Comparison of ENCODE assay signal across 9 cellular contexts in the genomic region with DNA sequence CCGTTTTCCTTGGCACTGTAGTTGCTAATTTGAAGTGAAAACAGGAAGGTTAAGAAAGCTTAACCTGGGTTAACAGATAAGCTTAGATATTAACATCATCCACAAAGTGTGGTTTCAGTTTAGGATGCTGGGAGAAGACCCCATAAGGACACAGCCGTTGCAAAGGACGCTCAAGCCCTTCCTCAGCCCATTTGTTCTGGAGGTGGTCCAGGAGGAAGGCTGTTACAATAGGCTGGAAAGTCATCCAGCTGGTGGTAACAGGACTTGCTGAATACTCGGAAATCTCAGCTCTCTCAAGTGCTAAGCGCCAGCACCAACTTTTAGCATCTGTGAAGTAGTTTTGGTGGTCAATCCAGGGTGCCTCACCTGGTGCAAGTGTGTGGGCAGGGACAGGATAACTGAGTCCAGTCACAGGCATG. TPM values are rescaled to one million over a fixed set of nuclear protein-coding genes. Genes with fewer than 3 reads are reported as not detected.
DNase-seq lines count a peak whose midpoint lies in the region; ATAC-seq, FAIRE-seq and TF ChIP-seq lines count a peak whose summit lies in the region.
"Had no signal": no experiment of that assay in that cellular context is flagged by ENCODE, and none has a peak within 500 bp of the region (broad histone marks: within the 10 kb centered on the region; RNA-seq: fewer than 3 reads in every experiment).

No MANE protein-coding gene starts in this region.

- RAD21 ChIA-PET in GM12878 (lab: Charles Lee; ENCODE audit: unreplicated experiment), result interaction anchor here (0.8 to 3.6 kb wide), 7 partner anchors 10 to 206 kb away, joined by 3 to 22 read pairs (median 4); no protein-coding TSS in a partner anchor

- H3K4ac ChIP-seq in H9 (ENCODE audit: low read depth, low read length), result no peak overlapping the region

- no peaks in the 10 kb centered on the region; the same call in 1 of the 2 replicates for H3K27me3 Mint-ChIP-seq in H9 (ENCODE audit: low read depth)

- peaks cover 6% of the 10 kb centered on the region; the same call in 1 of the 2 replicates for H3K79me2 ChIP-seq in H9 (ENCODE audit: insufficient read depth, low read length)
- peaks cover 14% of the 10 kb centered on the region for H3K79me2 ChIP-seq in GM12878 (ENCODE audit: control insufficient read depth, insufficient read depth, low read length)

- H3K9ac ChIP-seq in H9 (ENCODE audit: extremely low read depth, insufficient read length, low read length), result no peak overlapping the region
- H3K9ac ChIP-seq in GM12878 (ENCODE audit: control insufficient read depth, insufficient read depth, low read length), result no peak overlapping the region

- H3K4me2 ChIP-seq in H9 (ENCODE audit: insufficient read depth, insufficient read length, low read length) (peak overlapping the region; percentile 54), GM12878 (ENCODE audit: control insufficient read depth, insufficient read depth) (peak overlapping the region; percentile 62; the same call in 1 of the 2 replicates)

- no peaks in the 10 kb centered on the region; the same call in 1 of the 2 replicates for H3K4me1 ChIP-seq in H9 (ENCODE audit: insufficient read depth, low read length)
- H3K4me1 ChIP-seq in GM12878 (ENCODE audit: control insufficient read depth, insufficient read depth, low read length), result peaks cover 21% of the 10 kb centered on the region
- peaks cover 5 to 18% of the 10 kb centered on the region in 2 donors for H3K4me1 ChIP-seq in lung (ENCODE audit: control insufficient read depth in 2 of 2, insufficient read depth in 2 of 2, low read length in 2 of 2)

- peaks cover 3 to 13% (median 12%) of the 10 kb centered on the region in 3 experiments; a peak in 6 of 7 replicates for H3K36me3 Mint-ChIP-seq in H9 (ENCODE audit: insufficient read depth in 1 of 3, low read depth in 3 of 3)

- H3K9me3 ChIP-seq in H9 (ENCODE audit: control insufficient read depth, low read depth, low read length) (peaks cover 13% of the 10 kb centered on the region), GM12878 (replicated peaks; ENCODE audit: control insufficient read depth, insufficient read depth, low read length) (no peaks in the 10 kb centered on the region; the same call in 2 of the 3 replicates), lung (ENCODE audit: control insufficient read depth in 2 of 2, insufficient read depth in 1 of 2, low read length in 1 of 2) (no peaks in the 10 kb centered on the region)

- H3K27me3 ChIP-seq in H9 (ENCODE audit: insufficient read depth, low read length) (no peaks in the 10 kb centered on the region; the same call in 1 of the 2 replicates), GM12878 (replicated peaks in 1 of 2; ENCODE audit: control insufficient read depth in 2 of 2, insufficient read depth in 2 of 2, low read length in 1 of 2) (no peaks in the 10 kb centered on the region), lung (ENCODE audit: control insufficient read depth, insufficient read depth) (no peaks in the 10 kb centered on the region)

- H4K91ac ChIP-seq in H9 (ENCODE audit: insufficient read length, low read depth, low read length), result no peak overlapping the region

- no peak overlapping the region for H2BK20ac ChIP-seq in H9 (ENCODE audit: low read depth, low read length, poor library complexity, severe bottlenecking)

- peaks cover 36 to 38% of the 10 kb centered on the region in 2 experiments for H3K4me1 Mint-ChIP-seq in H9

- intact Hi-C loops in GM12878 (cut with micrococcal nuclease; ENCODE audit: unreplicated experiment), result no loop called here

- SMC1A ChIA-PET in GM12878 (lab: Charles Lee; ENCODE audit: uncharacterized antibody, unreplicated experiment), result interaction anchor here (0.8 to 3.2 kb wide), 10 partner anchors 8 to 95 kb away, joined by 3 to 16 read pairs (median 8); no protein-coding TSS in a partner anchor

- WGBS in H9 (ENCODE audit: extremely low coverage, insufficient read length, low lambda C conversion rate), result no CpG with 5 or more reads among the region's 5 CpGs
- WGBS in GM12878 (ENCODE audit: insufficient coverage, insufficient replicate concordance, low lambda C conversion rate, missing lambda C conversion rate), result 21% methylated on average over 5 of the region's 5 CpGs
- WGBS in lung, 2 donors, result 15 to 17% methylated on average over 5 of the region's 5 CpGs

- H2BK12ac ChIP-seq in H9 (ENCODE audit: insufficient read length, low read depth, low read length), result no peak overlapping the region

- BruUV-seq in GM12878 (replicated peaks; lab: Mats Ljungman, UMichigan), result no TSS peak

- POLR2A ChIA-PET in GM12878 (lab: Charles Lee), result interaction anchor here (1.1 to 2.1 kb wide), 4 partner anchors 10 to 49 kb away, joined by 4 to 8 read pairs (median 5); no protein-coding TSS in a partner anchor

- H2BK120ac ChIP-seq in H9 (ENCODE audit: low read depth, low read length, poor library complexity, severe bottlenecking), result no peak overlapping the region

- H3K4me3 ChIP-seq in AG10803 (ENCODE audit: low read length), result no peak overlapping the region
- H3K4me3 ChIP-seq in GM12878, result peak overlapping the region; percentile 40; the same call in 1 of the 2 replicates
- H3K4me3 ChIP-seq in lung, result no peak overlapping the region

- no peak overlapping the region; the same call in 1 of the 2 replicates for H3K14ac ChIP-seq in H9 (ENCODE audit: insufficient read depth, low read length)

- H3K27ac ChIP-seq in H9 (ENCODE audit: insufficient read length, low read depth, low read length) (no peak overlapping the region), GM12878 (ENCODE audit: control insufficient read depth, insufficient read depth) (peak overlapping the region; percentile 41; the same call in 1 of the 2 replicates), lung (ENCODE audit: low read depth in 1 of 2, low read length in 1 of 2) (peak overlapping the region; percentile 46 to 69)

- peak overlapping the region; percentile 38 to 60; a peak in 4 of 5 replicates for H3K4me3 Mint-ChIP-seq in H9

- 0 out of 7 replicates have a peak overlapping the region, but pooled peaks of 1 of the 3 experiments have one; percentile 12 for H3K27ac Mint-ChIP-seq in H9

- TF ChIP-seq RAD21 in GM12878 (IDR thresholded peaks at IDR 0.05; ENCODE audit: insufficient read depth, low read depth, low read length), result no peak

- H3T11ph ChIP-seq in H9 (ENCODE audit: low read length), result no peak overlapping the region

- no peak for TF ChIP-seq EP300 in GM12878 (IDR thresholded peaks at IDR 0.05; ENCODE audit: borderline replicate concordance in 1 of 2, control insufficient read depth in 1 of 2, low read depth in 2 of 2, low read length in 2 of 2)

- in situ Hi-C loops in GM12878 (cut with MboI), result no loop called here

- CTCF ChIA-PET in GM12878 (lab: Yijun Ruan, JAX), result interaction anchor here (1.1 to 3.4 kb wide), 4 partner anchors 10 to 161 kb away, joined by 3 to 19 read pairs (median 8); no protein-coding TSS in a partner anchor

- H3K36me3 ChIP-seq in GM12878 (ENCODE audit: control insufficient read depth in 2 of 2, insufficient read depth in 2 of 2, low read length in 1 of 2) (no peaks in the 10 kb centered on the region; a peak in 1 of 4 replicates), lung (ENCODE audit: control insufficient read depth in 2 of 2, insufficient read depth in 2 of 2, low read length in 2 of 2) (no peaks in the 10 kb centered on the region)

- H3K79me1 ChIP-seq in H9 (ENCODE audit: insufficient read depth, low read depth, low read length, poor library complexity, severe bottlenecking), result peaks cover 2% of the 10 kb centered on the region

- TF ChIP-seq CTCF in AG10803 (conservative IDR thresholded peaks at IDR 0.05; ENCODE audit: low read length) (no peak), H9 (conservative IDR thresholded peaks at IDR 0.05) (no peak), GM12878 (IDR thresholded peaks at IDR 0.05 in 2 of 3, conservative IDR thresholded peaks at IDR 0.05 in 1 of 3; ENCODE audit: control insufficient read depth in 2 of 3, extremely low read depth in 1 of 3, insufficient read depth in 1 of 3, low read depth in 3 of 3, low read length in 3 of 3) (no peak), lung (IDR thresholded peaks at IDR 0.05; ENCODE audit: control extremely low read depth, extremely low read depth) (no peak)

- H3K9me3 Mint-ChIP-seq in H9, result peaks cover 56 to 58% of the 10 kb centered on the region in 2 experiments

- H3K23ac ChIP-seq in H9 (ENCODE audit: insufficient read length, low read depth, low read length), result no peak overlapping the region

- no peak overlapping the region for H2AFZ ChIP-seq in H9 (ENCODE audit: low read length)
- no peak overlapping the region for H2AFZ ChIP-seq in GM12878 (ENCODE audit: control insufficient read depth, low read depth, low read length)

- ATAC-seq in GM12878 (0 out of 3 replicates have a peak, but pooled peaks have one; percentile 7), lung (ENCODE audit: insufficient read depth, low FRiP score) (no peak), HG03045 (IDR thresholded peaks at IDR 0.05; ENCODE audit: unreplicated experiment) (no peak)

- no peak overlapping the region for H3K18ac ChIP-seq in H9 (ENCODE audit: insufficient read length, low read depth, low read length)

- no peak overlapping the region for H2BK15ac ChIP-seq in H9 (ENCODE audit: low read depth, low read length)

- H4K5ac ChIP-seq in H9 (ENCODE audit: insufficient read length, low read depth, low read length), result no peak overlapping the region

- no peak overlapping the region for H4K8ac ChIP-seq in H9 (replicated peaks; ENCODE audit: insufficient read length, low read depth, low read length)

- H2BK5ac ChIP-seq in H9 (ENCODE audit: insufficient read length, low read length), result no peak overlapping the region

- no peak for TF ChIP-seq POLR2A in GM12878 (IDR thresholded peaks at IDR 0.05; ENCODE audit: low read depth, low read length)

- no peaks in the 10 kb centered on the region for H3K23me2 ChIP-seq in H9 (ENCODE audit: insufficient read length, low read depth, low read length, poor library complexity, severe bottlenecking)

- FAIRE-seq in GM12878 (lab: Jason Lieb, UNC), result no peak

- peak; percentile 13 for DNase-seq in AG10803 (ENCODE audit: low read depth)
- DNase-seq in H9, result no peak
- no peak for DNase-seq in GM12878 (ENCODE audit: low read depth, low spot score)
- DNase-seq in lung (ENCODE audit: low spot score), result no peak
- DNase-seq in NCI-H510A treated with DMSO at 0.1 percent for 48 hours (lab: John Stamatoyannopoulos, UW), result no peak
- no peak for DNase-seq in SKM-1 treated with dmso at 0.1 percent for 144 hours (lab: John Stamatoyannopoulos, UW; ENCODE audit: unreplicated experiment)
- DNase-seq in NCI-H748 (lab: John Stamatoyannopoulos, UW; ENCODE audit: unreplicated experiment), result no peak
- DNase-seq: NK-92 treated with Interleukin-12 subunit alpha and Interleukin-12 subunit beta, amount 100 ng/mL, for 24 hours had no signal

- H4K20me1 ChIP-seq in H9 (ENCODE audit: control insufficient read depth, insufficient read depth, insufficient read length) (no peaks in the 10 kb centered on the region), GM12878 (ENCODE audit: control insufficient read depth, insufficient read depth) (no peaks in the 10 kb centered on the region; the same call in 1 of the 2 replicates)

- H3K56ac ChIP-seq in H9 (ENCODE audit: insufficient read length, low read depth, low read length), result no peak overlapping the region

- H2AK5ac ChIP-seq in H9 (ENCODE audit: insufficient read length, low read length), result no peak overlapping the region

RNA-seq across cellular contexts. Expression of a gene that starts 14.2 kb away (rescaled TPM):
- total RNA-seq in H9 (2021) (17.1 and 18.7 TPM in 2 replicates), GM12878 (2014; rRNA removed) (10.7 and 11.0 TPM in 2 replicates), GM12878 (2014; rRNA removed; fragmentation: Illumina TruSeq; extraction: Trizol) (1.8 and 2.0 TPM in 2 replicates), GM12878 (2021) (8.9 and 9.3 TPM in 2 replicates), lung (1 to 10 TPM; 8.3 to 8.5 TPM)
- total RNA-seq in GM12878 (2013; cell fraction: nucleolus; rRNA removed), result 19.0 and 21.7 TPM in 2 replicates
- 1.9 TPM for polyA plus RNA-seq in GM12878 (2011; ENCODE audit: low read depth)
- polyA plus RNA-seq in GM12878 (2011; rRNA removed) (3.7 and 4.5 TPM in 2 replicates), GM12878 (2014; fragmentation: Illumina TruSeq; extraction: Trizol) (0.89 and 1.3 TPM in 2 replicates), GM12878 (2014; fragmentation: Nextera tagmentation; extraction: Ambion mirVana) (1 to 10 TPM in 1 of 2 experiments, under 1 TPM in 1; 0.58 to 1.7 TPM), GM12878 (2014; rRNA removed) (6.3 and 9.3 TPM in 2 replicates), GM12878 (2016; fragmentation: Nextera tagmentation; extraction: Ambion mirVana) (1 to 10 TPM; 7.4 to 8.9 TPM), lung (1 to 10 TPM; 2.0 to 7.4 TPM)
- 4.4 and 9.0 TPM in 2 replicates for polyA plus RNA-seq in GM12878 (2011; cell fraction: cytosol; rRNA removed)
- 4.8 and 7.7 TPM in 2 replicates for polyA plus RNA-seq in GM12878 (2011; cell fraction: nucleus; rRNA removed)
- polyA plus RNA-seq in GM12878 (2012), result 6.1 and 7.9 TPM in 2 replicates
- polyA minus RNA-seq in GM12878 (2011; rRNA and poly(A)+ RNA removed), result 3.3 and 3.4 TPM in 2 replicates
- polyA minus RNA-seq in GM12878 (2011; cell fraction: cytosol; rRNA and poly(A)+ RNA removed), result 4.3 and 5.1 TPM in 2 replicates
- 8.1 and 15.2 TPM in 2 replicates for polyA minus RNA-seq in GM12878 (2011; cell fraction: nucleus; rRNA and poly(A)+ RNA removed)

RNA-seq across cellular contexts. Expression of a gene that starts 42.5 kb away (rescaled TPM):
- total RNA-seq in H9 (2021) (7.9 and 10.1 TPM in 2 replicates), GM12878 (2014; rRNA removed) (1.8 and 2.1 TPM in 2 replicates), GM12878 (2014; rRNA removed; fragmentation: Illumina TruSeq; extraction: Trizol) (2.7 and 3.7 TPM in 2 replicates), GM12878 (2021) (2.7 and 3.3 TPM in 2 replicates), lung (10 to 100 TPM in 1 of 2 donors, 1 to 10 TPM in 1; 4.2 to 11.3 TPM)
- 10.0 and 12.3 TPM in 2 replicates for total RNA-seq in GM12878 (2013; cell fraction: nucleolus; rRNA removed)
- polyA plus RNA-seq in GM12878 (2011; ENCODE audit: low read depth), result 1.2 TPM
- polyA plus RNA-seq in GM12878 (2011; rRNA removed) (2.8 and 3.0 TPM in 2 replicates), GM12878 (2014; fragmentation: Illumina TruSeq; extraction: Trizol) (1.8 and 2.1 TPM in 2 replicates), GM12878 (2014; fragmentation: Nextera tagmentation; extraction: Ambion mirVana) (1 to 10 TPM; 1.0 to 1.2 TPM), GM12878 (2014; rRNA removed) (1.2 and 1.8 TPM in 2 replicates), GM12878 (2016; fragmentation: Nextera tagmentation; extraction: Ambion mirVana) (1 to 10 TPM; 1.1 to 1.5 TPM), lung (1 to 10 TPM; 1.2 to 1.6 TPM)
- polyA plus RNA-seq in GM12878 (2011; cell fraction: cytosol; rRNA removed), result 1.8 and 2.1 TPM in 2 replicates
- 1.5 and 1.8 TPM in 2 replicates for polyA plus RNA-seq in GM12878 (2011; cell fraction: nucleus; rRNA removed)
- 1.3 and 1.7 TPM in 2 replicates for polyA plus RNA-seq in GM12878 (2012)
- 3.1 and 3.7 TPM in 2 replicates for polyA minus RNA-seq in GM12878 (2011; rRNA and poly(A)+ RNA removed)
- 1.8 TPM in 1 of 2 replicates, not detected in the other for polyA minus RNA-seq in GM12878 (2011; cell fraction: cytosol; rRNA and poly(A)+ RNA removed)
- polyA minus RNA-seq in GM12878 (2011; cell fraction: nucleus; rRNA and poly(A)+ RNA removed), result 1.7 and 4.5 TPM in 2 replicates
